In genomic region chr17:64161380-64161779, GRCh38 we compare ENCODE assay signal across 18 cellular contexts. TPM values are rescaled to one million over a fixed set of nuclear protein-coding genes. Genes with fewer than 3 reads are reported as not detected.
DNase-seq lines count a peak whose midpoint lies in the region; ATAC-seq, FAIRE-seq and TF ChIP-seq lines count a peak whose summit lies in the region.
"Had no signal": no experiment of that assay in that cellular context is flagged by ENCODE, and none has a peak within 500 bp of the region (broad histone marks: within the 10 kb centered on the region; RNA-seq: fewer than 3 reads in every experiment).

No MANE protein-coding gene starts in this region.

- no peak overlapping the region for H4K91ac ChIP-seq in IMR-90 (ENCODE audit: insufficient read depth, low read depth, low read length)

- no peak overlapping the region for H2BK20ac ChIP-seq in IMR-90 (ENCODE audit: low read depth, low read length)

- no peak overlapping the region for H2BK5ac ChIP-seq in IMR-90 (ENCODE audit: low read depth, low read length, poor library complexity, severe bottlenecking)

- no peak for TF ChIP-seq RAD21 in IMR-90 (IDR thresholded peaks at IDR 0.05; ENCODE audit: low read length)

- no TSS peak for BruUV-seq in IMR-90 (replicated peaks; lab: Mats Ljungman, UMichigan)

- WGBS in IMR-90 (ENCODE audit: extremely low coverage in 2 of 2, insufficient read length in 1 of 2), 2 experiments, result 100% methylated on average over 1 of the region's 4 CpGs; no CpG with 5 or more reads in 1 of the 2 experiments

- POLR2A ChIA-PET in IMR-90 (lab: Charles Lee; ENCODE audit: unreplicated experiment), result no interaction called here

- no peak overlapping the region for H3K23ac ChIP-seq in IMR-90 (ENCODE audit: low read depth, low read length)

- no peaks in the 10 kb centered on the region; a peak in 1 of 4 replicates for H3K79me1 ChIP-seq in IMR-90 (ENCODE audit: low read depth in 1 of 2, low read length in 2 of 2)

- no peak overlapping the region for H3K56ac ChIP-seq in IMR-90 (ENCODE audit: extremely low read depth, insufficient read depth, low read length)

- CTCF ChIA-PET in IMR-90 (lab: Yijun Ruan, JAX), result interaction anchor here (0.8 kb wide), 1 partner anchor 118 kb away, joined by 3 read pairs; no protein-coding TSS in a partner anchor

- dilution Hi-C loops in IMR-90 (cut with HindIII; ENCODE audit: low sequenced_read_pairs, unreplicated experiment), result no loop called here

- peaks cover 5% of the 10 kb centered on the region; the same call in 1 of the 2 replicates for H3K9me1 ChIP-seq in IMR-90 (ENCODE audit: insufficient read depth, low read length)

- H4K5ac ChIP-seq in IMR-90 (ENCODE audit: low read depth, low read length), result no peak overlapping the region

- H3K4ac ChIP-seq in IMR-90 (ENCODE audit: low read depth, low read length), result no peak overlapping the region

- H3K4me1 ChIP-seq in IMR-90 (ENCODE audit: control insufficient read depth, insufficient read depth, low read length) (peaks cover 9% of the 10 kb centered on the region), gastrocnemius medialis (peaks cover 57 to 73% of the 10 kb centered on the region in 2 donors)

- H2AK5ac ChIP-seq in IMR-90 (ENCODE audit: low read depth, low read length), result no peak overlapping the region

- H3K27ac ChIP-seq in IMR-90 (ENCODE audit: insufficient read depth, low read length) (no peak overlapping the region), gastrocnemius medialis (peak overlapping the region; percentile 98 to 99 (median 98))
- H3K27ac ChIP-seq: KMS-11, RWPE1 had no signal

- H4K8ac ChIP-seq in IMR-90 (ENCODE audit: low read depth in 2 of 2, low read length in 2 of 2), result no peak overlapping the region

- in situ Hi-C loops in IMR-90 (cut with MboI; ENCODE audit: low sequenced_read_pairs), result no loop called here
- in situ Hi-C loops in gastrocnemius medialis (cut with MboI; ENCODE audit: low sequenced_read_pairs in 4 of 4), result no loop called here

- no peak overlapping the region for H3K14ac ChIP-seq in IMR-90 (replicated peaks; ENCODE audit: low read depth, low read length)

- TF ChIP-seq CTCF in IMR-90 (conservative IDR thresholded peaks at IDR 0.05; ENCODE audit: low read depth, low read length) (no peak), fibroblast of villous mesenchyme (IDR thresholded peaks at IDR 0.05; ENCODE audit: insufficient read depth, low read depth, low read length) (no peak), gastrocnemius medialis (IDR thresholded peaks at IDR 0.05 in 4 of 5, conservative IDR thresholded peaks at IDR 0.05 in 1 of 5) (no peak), GM20000 (IDR thresholded peaks at IDR 0.05; ENCODE audit: extremely low read depth, missing control alignments) (no peak)

- H3K9me3 ChIP-seq in IMR-90 (ENCODE audit: control insufficient read depth, insufficient read depth, low read length) (no peaks in the 10 kb centered on the region), gastrocnemius medialis (no peaks in the 10 kb centered on the region)

- H3K4me3 ChIP-seq in IMR-90 (ENCODE audit: insufficient read depth, low read depth, low read length) (no peak overlapping the region), fibroblast of villous mesenchyme (ENCODE audit: low read depth, low read length) (no peak overlapping the region), gastrocnemius medialis (no peak overlapping the region)
- H3K4me3 ChIP-seq: GM12878 had no signal

- no peak overlapping the region for H2BK120ac ChIP-seq in IMR-90 (ENCODE audit: low read depth, low read length)

- no peak overlapping the region for H2AK9ac ChIP-seq in IMR-90 (replicated peaks; ENCODE audit: low read depth, low read length, poor library complexity)

- no peak overlapping the region for H3K18ac ChIP-seq in IMR-90 (ENCODE audit: low read depth, low read length)

- FAIRE-seq in GM12891 (lab: Jason Lieb, UNC), result no peak
- FAIRE-seq: GM12878, GM18507 had no signal

- no peak overlapping the region for H2AFZ ChIP-seq in IMR-90 (replicated peaks; ENCODE audit: low read length, poor library complexity)

- TF ChIP-seq POLR2A in IMR-90 (IDR thresholded peaks at IDR 0.05; ENCODE audit: low read depth, low read length), result no peak
- TF ChIP-seq POLR2A in gastrocnemius medialis (IDR thresholded peaks at IDR 0.05), result no peak
- no peak for TF ChIP-seq POLR2A in GM12891 (IDR thresholded peaks at IDR 0.05; ENCODE audit: low read depth, low read length)

- H3K9ac ChIP-seq in IMR-90 (ENCODE audit: low read depth, low read length), result no peak overlapping the region
- H3K9ac ChIP-seq: KMS-11 had no signal

- H2BK15ac ChIP-seq in IMR-90 (ENCODE audit: low read depth, low read length), result no peak overlapping the region

- no peak overlapping the region for H3K4me2 ChIP-seq in IMR-90 (ENCODE audit: low read depth, low read length)
- H3K4me2 ChIP-seq: KMS-11 had no signal

- ATAC-seq in IMR-90 (ENCODE audit: low read depth) (no peak), gastrocnemius medialis (no peak)
- ATAC-seq: GM12878, PC-3 had no signal

- H4K20me1 ChIP-seq in IMR-90 (ENCODE audit: insufficient read depth, low read length), result no peaks in the 10 kb centered on the region

- peak; percentile 27 for DNase-seq in EL
- DNase-seq in IMR-90, result no peak
- DNase-seq in fibroblast of villous mesenchyme (ENCODE audit: low read depth), result peak; percentile 84
- no peak for DNase-seq in gastrocnemius medialis
- DNase-seq in Ammon's horn (ENCODE audit: low spot score), result no peak
- no peak for DNase-seq in SW480 (ENCODE audit: low spot score)
- DNase-seq in GM12891 (ENCODE audit: insufficient read length, low spot score), result no peak
- DNase-seq in GM20000 (ENCODE audit: low spot score), result no peak
- DNase-seq: MV-4-11, NCI-H187, NCI-H2107, NCI-H510A treated with DMSO at 0.1 percent for 48 hours, PC-3, SIG-M5 had no signal

- H3K36me3 ChIP-seq in IMR-90 (ENCODE audit: control insufficient read depth, insufficient read depth, low read length) (no peaks in the 10 kb centered on the region; the same call in 1 of the 2 replicates), gastrocnemius medialis (peaks cover 0 to 6% of the 10 kb centered on the region in 2 donors)

- intact Hi-C loops in IMR-90 (cut with micrococcal nuclease), result no loop called here
- intact Hi-C loops in gastrocnemius medialis (cut with DNase I; ENCODE audit: low total_unique reads), result no loop called here

- no peaks in the 10 kb centered on the region for H3K27me3 ChIP-seq in IMR-90 (ENCODE audit: control insufficient read depth, insufficient read depth, low read length)
- H3K27me3 ChIP-seq in gastrocnemius medialis, result no peaks in the 10 kb centered on the region

TF ChIP-seq in IMR-90, 13 proteins besides CTCF, POLR2A, EP300 and RAD21:
- TF ChIP-seq SMC3 (IDR thresholded peaks at IDR 0.05; ENCODE audit: low read depth, low read length), result no peak
- TF ChIP-seq NFE2L2 (IDR thresholded peaks at IDR 0.05; ENCODE audit: low read depth, low read length), result no peak
- peak; percentile 40 for TF ChIP-seq CEBPB (IDR thresholded peaks at IDR 0.05; ENCODE audit: low read depth, low read length)
- no peak for TF ChIP-seq MXI1 (IDR thresholded peaks at IDR 0.05; ENCODE audit: borderline replicate concordance, low read depth, low read length)

TF ChIP-seq in GM12891, 5 proteins besides CTCF, POLR2A, EP300 and RAD21:
- TF ChIP-seq POU2F2 (IDR thresholded peaks at IDR 0.05; ENCODE audit: low read depth, low read length) (no peak), TAF1 (IDR thresholded peaks at IDR 0.05; ENCODE audit: low read depth, low read length) (no peak), SPI1 (IDR thresholded peaks at IDR 0.05; ENCODE audit: low read depth, low read length) (no peak), POLR2AphosphoS5 (IDR thresholded peaks at IDR 0.05; ENCODE audit: low read depth, low read length) (no peak), PAX5 (IDR thresholded peaks at IDR 0.05; ENCODE audit: insufficient read depth, low read length, severe bottlenecking) (no peak)

RNA-seq across cellular contexts. Expression of gene ERN1, which starts 31.4 kb away (rescaled TPM):
- 2.2 and 2.7 TPM in 2 replicates for total RNA-seq in IMR-90 (2012; rRNA removed)
- polyA plus RNA-seq in IMR-90 (2012; rRNA removed), result 3.7 and 4.1 TPM in 2 replicates
- polyA plus RNA-seq in IMR-90 (2012; cell fraction: cytosol; rRNA removed), result 3.2 and 3.4 TPM in 2 replicates
- polyA plus RNA-seq in IMR-90 (2012; cell fraction: nucleus; rRNA removed; ENCODE audit: low replicate concordance), result 7.5 and 10.9 TPM in 2 replicates
- 13.5 and 14.7 TPM in 2 replicates for total RNA-seq in fibroblast of villous mesenchyme
- 10 to 100 TPM in 3 of 4 donors, 1 to 10 TPM in 1; 9.7 to 27.5 (median 13.8) TPM for total RNA-seq in gastrocnemius medialis
- polyA plus RNA-seq in GM12891 (2012; ENCODE audit: low read depth, missing spikeins), result 2.2 TPM

Comparison
In these comparisons a context has a peak if more than half of its experiments do, and no peak if none do; other contexts are left out.
1. DNase-seq: peak in EL (single experiment) and fibroblast of villous mesenchyme (single experiment); none in IMR-90 (single experiment), gastrocnemius medialis (0 of 2), Ammon's horn (single experiment), SW480 (single experiment), GM12891 (single experiment) and GM20000 (single experiment).